In genomic region chr11:82675838-82676237, GRCh38 we compare ENCODE assay signal across 1 cellular context.
TF ChIP-seq lines count a peak whose summit lies in the region.

No MANE protein-coding gene starts in this region.

TF ChIP-seq in WTC11, 78 proteins besides CTCF, POLR2A, EP300 and RAD21 (continued from another document):
- TF ChIP-seq E2F1 (CRISPR knock-in tag; IDR thresholded peaks at IDR 0.05) (no peak), CREM (CRISPR knock-in tag; IDR thresholded peaks at IDR 0.05) (no peak)
